14 cellular contexts compared by ENCODE assay signal in the genomic region with DNA sequence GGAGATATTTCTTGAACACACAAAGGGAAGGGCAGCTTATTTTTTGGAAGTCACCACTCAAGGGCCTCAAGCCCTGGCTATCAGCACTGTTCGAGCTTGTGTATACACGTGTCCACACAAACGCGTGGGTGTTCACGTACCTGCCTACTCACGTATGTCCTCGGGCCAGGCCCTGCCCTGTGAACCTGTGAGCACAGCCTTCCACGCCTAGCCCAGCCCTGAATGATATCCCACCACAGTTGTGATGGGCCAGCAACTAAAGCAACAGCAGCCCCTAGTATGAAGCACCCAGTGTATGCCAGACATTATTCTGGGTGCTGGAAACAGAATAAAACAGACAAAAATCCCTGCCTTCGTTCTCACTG. TPM values are rescaled to one million over a fixed set of nuclear protein-coding genes. Genes with fewer than 3 reads are reported as not detected.
DNase-seq lines count a peak whose midpoint lies in the region; ATAC-seq lines count a peak whose summit lies in the region.
"Had no signal": no experiment of that assay in that cellular context is flagged by ENCODE, and none has a peak within 500 bp of the region (broad histone marks: within the 10 kb centered on the region; RNA-seq: fewer than 3 reads in every experiment).

No MANE protein-coding gene starts in this region.

- peaks cover 68% of the 10 kb centered on the region for H3K4me1 Mint-ChIP-seq in activated CD4-positive, alpha-beta T cell treated with anti-CD3 and anti-CD28 coated beads, Interleukin-2, amount 10 ng/mL, durations not matched to agents 7 days and 5 days
- peaks cover 32 to 54% (median 43%) of the 10 kb centered on the region in 3 donors for H3K4me1 Mint-ChIP-seq in CD8-positive, alpha-beta memory T cell
- peaks cover 55% of the 10 kb centered on the region for H3K4me1 Mint-ChIP-seq in activated T-helper 1 cell treated with anti-CD3 and anti-CD28 coated beads, Interleukin-12 subunit alpha, Interleukin-12 subunit beta, Interleukin-2, Interleukin-4 antibody, amounts not matched to agents 30 ng/mL and 10 ng/mL and 1 ng/mL, durations not matched to agents 14 hours and 24 hours and 36 hours (ENCODE audit: low read depth)
- peaks cover 25 to 58% (median 44%) of the 10 kb centered on the region in 7 donors for H3K4me1 Mint-ChIP-seq in naive thymus-derived CD4-positive, alpha-beta T cell

- peak overlapping the region; percentile 31 for H3K27ac Mint-ChIP-seq in activated CD4-positive, alpha-beta T cell treated with anti-CD3 and anti-CD28 coated beads, Interleukin-2, amount 10 ng/mL, durations not matched to agents 7 days and 5 days
- H3K27ac Mint-ChIP-seq in CD8-positive, alpha-beta memory T cell, result peak overlapping the region in 2 of 8 donors; percentile 29 to 68
- H3K27ac Mint-ChIP-seq in activated T-helper 1 cell treated with anti-CD3 and anti-CD28 coated beads, Interleukin-12 subunit alpha, Interleukin-12 subunit beta, Interleukin-2, Interleukin-4 antibody, amounts not matched to agents 30 ng/mL and 10 ng/mL and 1 ng/mL, durations not matched to agents 14 hours and 24 hours and 36 hours, result no peak overlapping the region
- peak overlapping the region in 3 of 9 donors; percentile 31 to 51 (median 34) for H3K27ac Mint-ChIP-seq in naive thymus-derived CD4-positive, alpha-beta T cell

- no peaks in the 10 kb centered on the region for H3K9me3 Mint-ChIP-seq in activated CD4-positive, alpha-beta T cell treated with anti-CD3 and anti-CD28 coated beads, Interleukin-2, amount 10 ng/mL, durations not matched to agents 7 days and 5 days
- no peaks in the 10 kb centered on the region for H3K9me3 Mint-ChIP-seq in CD8-positive, alpha-beta memory T cell
- H3K9me3 Mint-ChIP-seq in activated T-helper 1 cell treated with anti-CD3 and anti-CD28 coated beads, Interleukin-12 subunit alpha, Interleukin-12 subunit beta, Interleukin-2, Interleukin-4 antibody, amounts not matched to agents 30 ng/mL and 10 ng/mL and 1 ng/mL, durations not matched to agents 14 hours and 24 hours and 36 hours, result no peaks in the 10 kb centered on the region
- no peaks in the 10 kb centered on the region for H3K9me3 Mint-ChIP-seq in naive thymus-derived CD4-positive, alpha-beta T cell
- H3K9me3 Mint-ChIP-seq: stimulated activated naive B cell treated with anti-CD40 and anti-IgM and Interleukin-4, amounts not matched to agents 10 μg/mL and 1 μg/mL and 100 μg/mL, for 72 hours had no signal

- H3K27me3 Mint-ChIP-seq in activated CD4-positive, alpha-beta T cell treated with anti-CD3 and anti-CD28 coated beads, Interleukin-2, amount 10 ng/mL, durations not matched to agents 7 days and 5 days, result no peaks in the 10 kb centered on the region
- no peaks in the 10 kb centered on the region for H3K27me3 Mint-ChIP-seq in CD8-positive, alpha-beta memory T cell
- no peaks in the 10 kb centered on the region for H3K27me3 Mint-ChIP-seq in activated T-helper 1 cell treated with anti-CD3 and anti-CD28 coated beads, Interleukin-12 subunit alpha, Interleukin-12 subunit beta, Interleukin-2, Interleukin-4 antibody, amounts not matched to agents 30 ng/mL and 10 ng/mL and 1 ng/mL, durations not matched to agents 14 hours and 24 hours and 36 hours (ENCODE audit: insufficient read depth)
- H3K27me3 Mint-ChIP-seq in naive thymus-derived CD4-positive, alpha-beta T cell, result no peaks in the 10 kb centered on the region

- peaks cover 35% of the 10 kb centered on the region for H3K4me1 ChIP-seq in CD8-positive, alpha-beta memory T cell (ENCODE audit: insufficient read depth, low read length)
- H3K4me1 ChIP-seq in naive thymus-derived CD4-positive, alpha-beta T cell (ENCODE audit: control insufficient read depth in 2 of 2, insufficient read depth in 2 of 2, low read length in 2 of 2), result peaks cover 17 to 19% of the 10 kb centered on the region in 2 donors

- CTCF ChIA-PET in activated CD4-positive, alpha-beta T cell treated with anti-CD3 and anti-CD28 coated beads, Interleukin-2, amount 10 ng/mL, durations not matched to agents 7 days and 5 days (lab: Charles Lee), result interaction anchor here (0.6 to 6.9 kb wide), 19 partner anchors 10 to 1597 kb away, joined by 3 to 115 read pairs (median 6); a partner anchor contains a TSS
- CTCF ChIA-PET in CD8-positive, alpha-beta memory T cell (lab: Charles Lee), result interaction anchor here (0.7 to 7.2 kb wide), 20 partner anchors 13 to 404 kb away, joined by 3 to 103 read pairs (median 6); a partner anchor contains a TSS
- CTCF ChIA-PET in naive thymus-derived CD4-positive, alpha-beta T cell (lab: Charles Lee), result interaction anchor here (0.6 to 4.4 kb wide), 16 partner anchors 11 to 677 kb away, joined by 3 to 33 read pairs (median 4); a partner anchor contains a TSS

- peak overlapping the region; percentile 74 for H3K4me3 Mint-ChIP-seq in activated CD4-positive, alpha-beta T cell treated with anti-CD3 and anti-CD28 coated beads, Interleukin-2, amount 10 ng/mL, durations not matched to agents 7 days and 5 days
- H3K4me3 Mint-ChIP-seq in CD8-positive, alpha-beta memory T cell, result peak overlapping the region in 6 of 7 donors; percentile 1 to 87 (median 66)
- H3K4me3 Mint-ChIP-seq in activated T-helper 1 cell treated with anti-CD3 and anti-CD28 coated beads, Interleukin-12 subunit alpha, Interleukin-12 subunit beta, Interleukin-2, Interleukin-4 antibody, amounts not matched to agents 30 ng/mL and 10 ng/mL and 1 ng/mL, durations not matched to agents 14 hours and 24 hours and 36 hours, result peak overlapping the region; percentile 82
- H3K4me3 Mint-ChIP-seq in naive thymus-derived CD4-positive, alpha-beta T cell, result peak overlapping the region in 9 of 10 donors; percentile 23 to 99 (median 65)

- H3K36me3 ChIP-seq in CD8-positive, alpha-beta memory T cell (ENCODE audit: insufficient read depth, low read length), result no peaks in the 10 kb centered on the region
- no peaks in the 10 kb centered on the region for H3K36me3 ChIP-seq in naive thymus-derived CD4-positive, alpha-beta T cell (ENCODE audit: control insufficient read depth in 2 of 3, insufficient read depth in 3 of 3, low read length in 3 of 3)
- H3K36me3 ChIP-seq: neutrophil had no signal

- POLR2A ChIA-PET in activated CD4-positive, alpha-beta T cell treated with anti-CD3 and anti-CD28 coated beads, Interleukin-2, amount 10 ng/mL, durations not matched to agents 7 days and 5 days (lab: Charles Lee), result no interaction called here
- POLR2A ChIA-PET in CD8-positive, alpha-beta memory T cell (lab: Charles Lee), result interaction anchor here (1.3 to 4.4 kb wide), 4 partner anchors 10 to 225 kb away, joined by 5 to 24 read pairs (median 14); a partner anchor contains a TSS
- POLR2A ChIA-PET in naive thymus-derived CD4-positive, alpha-beta T cell (lab: Charles Lee), result interaction anchor here (0.9 to 7.6 kb wide), 8 partner anchors 11 to 267 kb away, joined by 4 to 75 read pairs (median 17); a partner anchor contains a TSS

- no peaks in the 10 kb centered on the region for H3K27me3 ChIP-seq in CD8-positive, alpha-beta memory T cell (ENCODE audit: insufficient read depth, low read length, poor library complexity, severe bottlenecking)
- H3K27me3 ChIP-seq in naive thymus-derived CD4-positive, alpha-beta T cell (ENCODE audit: control insufficient read depth in 2 of 2, insufficient read depth in 2 of 2, low read length in 2 of 2), result no peaks in the 10 kb centered on the region
- H3K27me3 ChIP-seq: neutrophil had no signal

- H3K4me3 ChIP-seq in CD8-positive, alpha-beta memory T cell (ENCODE audit: low read length), result no peak overlapping the region
- H3K4me3 ChIP-seq in naive thymus-derived CD4-positive, alpha-beta T cell (ENCODE audit: low read length), result no peak overlapping the region

- no peak for DNase-seq in activated CD4-positive, alpha-beta T cell treated with anti-CD3 and anti-CD28 coated beads, Interleukin-2, amount 10 ng/mL, durations not matched to agents 7 days and 5 days
- no peak for DNase-seq in activated CD4-positive, alpha-beta T cell treated with anti-CD3 and anti-CD28 coated beads, Interleukin-2, amount 50 U/mL, for 48 hours
- no peak for DNase-seq in CD8-positive, alpha-beta memory T cell
- no peak for DNase-seq in activated T-helper 1 cell treated with anti-CD3 and anti-CD28 coated beads, Interleukin-12 subunit alpha, Interleukin-12 subunit beta, Interleukin-2, Interleukin-4 antibody, amounts not matched to agents 30 ng/mL and 10 ng/mL and 1 ng/mL, durations not matched to agents 14 hours and 24 hours and 36 hours (ENCODE audit: low spot score)
- DNase-seq in naive thymus-derived CD4-positive, alpha-beta T cell, result no peak
- no peak for DNase-seq in NCI-H446 (lab: John Stamatoyannopoulos, UW)
- DNase-seq in NCI-H526 (lab: John Stamatoyannopoulos, UW), result no peak
- DNase-seq: islet precursor cell; mammary epithelial cell; NCI-H1417 treated with DMSO at 0.1 percent for 48 hours; stimulated activated naive B cell treated with anti-CD40 and anti-IgM and Interleukin-4, amounts not matched to agents 10 μg/mL and 1 μg/mL and 100 μg/mL, for 72 hours had no signal

- no peaks in the 10 kb centered on the region for H3K9me3 ChIP-seq in CD8-positive, alpha-beta memory T cell (ENCODE audit: low read length)
- no peaks in the 10 kb centered on the region for H3K9me3 ChIP-seq in naive thymus-derived CD4-positive, alpha-beta T cell (ENCODE audit: control insufficient read depth in 2 of 3, low read length in 3 of 3)
- H3K9me3 ChIP-seq: neutrophil had no signal

- H3K27ac ChIP-seq in CD8-positive, alpha-beta memory T cell (ENCODE audit: low read depth, low read length), result no peak overlapping the region
- H3K27ac ChIP-seq in naive thymus-derived CD4-positive, alpha-beta T cell (ENCODE audit: low read depth, low read length), result no peak overlapping the region
- H3K27ac ChIP-seq: neutrophil had no signal

- H3K36me3 Mint-ChIP-seq in activated CD4-positive, alpha-beta T cell treated with anti-CD3 and anti-CD28 coated beads, Interleukin-2, amount 10 ng/mL, durations not matched to agents 7 days and 5 days (ENCODE audit: low read depth), result peaks cover 30% of the 10 kb centered on the region
- peaks cover 0 to 5% (median 0%) of the 10 kb centered on the region in 3 donors for H3K36me3 Mint-ChIP-seq in CD8-positive, alpha-beta memory T cell
- H3K36me3 Mint-ChIP-seq in activated T-helper 1 cell treated with anti-CD3 and anti-CD28 coated beads, Interleukin-12 subunit alpha, Interleukin-12 subunit beta, Interleukin-2, Interleukin-4 antibody, amounts not matched to agents 30 ng/mL and 10 ng/mL and 1 ng/mL, durations not matched to agents 14 hours and 24 hours and 36 hours (ENCODE audit: low read depth), result peaks cover 8% of the 10 kb centered on the region
- peaks cover 0 to 15% (median 0%) of the 10 kb centered on the region in 5 donors for H3K36me3 Mint-ChIP-seq in naive thymus-derived CD4-positive, alpha-beta T cell

- intact Hi-C loops in activated T-helper 1 cell treated with anti-CD3 and anti-CD28 coated beads, Interleukin-12 subunit alpha, Interleukin-12 subunit beta, Interleukin-2, Interleukin-4 antibody, amounts not matched to agents 30 ng/mL and 10 ng/mL and 1 ng/mL, durations not matched to agents 14 hours and 24 hours and 36 hours (cut with micrococcal nuclease), result loop anchor here (1.0 to 10.0 kb wide), 5 partner anchors 63 to 444 kb away; a partner anchor contains a TSS
- intact Hi-C loops in naive thymus-derived CD4-positive, alpha-beta T cell (cut with micrococcal nuclease), result loop anchor here (1.0 to 10.0 kb wide), 6 partner anchors 15 to 444 kb away; a partner anchor contains a TSS

- no peak for ATAC-seq in naive thymus-derived CD4-positive, alpha-beta T cell
- ATAC-seq in GM18858 (IDR thresholded peaks at IDR 0.05; ENCODE audit: unreplicated experiment), result no peak
- ATAC-seq: Right ventricle myocardium inferior; stimulated activated naive B cell treated with anti-CD40 and anti-IgM and Interleukin-4, amounts not matched to agents 10 μg/mL and 1 μg/mL and 100 μg/mL, for 72 hours had no signal

RNA-seq across cellular contexts. Expression of a gene that starts 2.0 kb away (rescaled TPM):
- total RNA-seq in activated CD4-positive, alpha-beta T cell treated with anti-CD3 and anti-CD28 coated beads, Interleukin-2, amount 10 ng/mL, durations not matched to agents 7 days and 5 days, result 1 to 10 TPM; 2.4 to 4.1 TPM
- 1 to 10 TPM; 3.8 to 4.6 TPM for total RNA-seq in CD8-positive, alpha-beta memory T cell
- 6.6 TPM for polyA plus RNA-seq in CD8-positive, alpha-beta memory T cell
- 3.7 and 4.2 TPM in 2 replicates for total RNA-seq in activated T-helper 1 cell treated with anti-CD3 and anti-CD28 coated beads, Interleukin-12 subunit alpha, Interleukin-12 subunit beta, Interleukin-2, Interleukin-4 antibody, amounts not matched to agents 30 ng/mL and 10 ng/mL and 1 ng/mL, durations not matched to agents 14 hours and 24 hours and 36 hours
- 1 to 10 TPM in 4 of 5 experiments, under 1 TPM in 1; 0.66 to 4.9 (median 3.2) TPM for total RNA-seq in naive thymus-derived CD4-positive, alpha-beta T cell
- 1 to 10 TPM; 2.0 to 4.4 TPM for polyA plus RNA-seq in naive thymus-derived CD4-positive, alpha-beta T cell

RNA-seq across cellular contexts. Expression of a gene that starts 5.5 kb away (rescaled TPM):
- total RNA-seq in activated CD4-positive, alpha-beta T cell treated with anti-CD3 and anti-CD28 coated beads, Interleukin-2, amount 10 ng/mL, durations not matched to agents 7 days and 5 days, result 10 to 100 TPM; 48.2 to 54.3 TPM
- 10 to 100 TPM; 19.0 to 20.6 TPM for total RNA-seq in CD8-positive, alpha-beta memory T cell
- polyA plus RNA-seq in CD8-positive, alpha-beta memory T cell, result 2.7 TPM
- 30.7 and 31.2 TPM in 2 replicates for total RNA-seq in activated T-helper 1 cell treated with anti-CD3 and anti-CD28 coated beads, Interleukin-12 subunit alpha, Interleukin-12 subunit beta, Interleukin-2, Interleukin-4 antibody, amounts not matched to agents 30 ng/mL and 10 ng/mL and 1 ng/mL, durations not matched to agents 14 hours and 24 hours and 36 hours
- total RNA-seq in naive thymus-derived CD4-positive, alpha-beta T cell, result 10 to 100 TPM; 10.8 to 46.8 (median 16.3) TPM
- polyA plus RNA-seq in naive thymus-derived CD4-positive, alpha-beta T cell, result 1 to 10 TPM; 2.3 to 2.7 TPM

RNA-seq across cellular contexts. Expression of a gene that starts 6.6 kb away (rescaled TPM):
- total RNA-seq in activated CD4-positive, alpha-beta T cell treated with anti-CD3 and anti-CD28 coated beads, Interleukin-2, amount 10 ng/mL, durations not matched to agents 7 days and 5 days, result under 1 TPM; 0.15 to 0.25 TPM
- under 1 TPM; 0.16 to 0.24 TPM for total RNA-seq in CD8-positive, alpha-beta memory T cell
- not detected for polyA plus RNA-seq in CD8-positive, alpha-beta memory T cell
- total RNA-seq in activated T-helper 1 cell treated with anti-CD3 and anti-CD28 coated beads, Interleukin-12 subunit alpha, Interleukin-12 subunit beta, Interleukin-2, Interleukin-4 antibody, amounts not matched to agents 30 ng/mL and 10 ng/mL and 1 ng/mL, durations not matched to agents 14 hours and 24 hours and 36 hours, result 0.22 and 0.29 TPM in 2 replicates
- total RNA-seq in naive thymus-derived CD4-positive, alpha-beta T cell, result under 1 TPM in 4 of 5 experiments, not detected in 1; 0.17 to 0.79 (median 0.30) TPM
- polyA plus RNA-seq in naive thymus-derived CD4-positive, alpha-beta T cell, result under 1 TPM in 1 of 2 donors, not detected in 1; 0.20 TPM
- total RNA-seq: Right ventricle myocardium inferior had no signal

RNA-seq across cellular contexts. Expression of a gene that starts 17.4 kb away (rescaled TPM):
- total RNA-seq in activated CD4-positive, alpha-beta T cell treated with anti-CD3 and anti-CD28 coated beads, Interleukin-2, amount 10 ng/mL, durations not matched to agents 7 days and 5 days, result 10 to 100 TPM; 64.9 to 69.8 TPM
- total RNA-seq in CD8-positive, alpha-beta memory T cell, result 10 to 100 TPM; 68.8 to 72.3 TPM
- 0.52 TPM for polyA plus RNA-seq in CD8-positive, alpha-beta memory T cell
- total RNA-seq in activated T-helper 1 cell treated with anti-CD3 and anti-CD28 coated beads, Interleukin-12 subunit alpha, Interleukin-12 subunit beta, Interleukin-2, Interleukin-4 antibody, amounts not matched to agents 30 ng/mL and 10 ng/mL and 1 ng/mL, durations not matched to agents 14 hours and 24 hours and 36 hours, result 77.5 and 80.6 TPM in 2 replicates
- 10 to 100 TPM in 1 of 5 experiments, 1 to 10 TPM in 3, under 1 TPM in 1; 0.98 to 61.6 (median 1.6) TPM for total RNA-seq in naive thymus-derived CD4-positive, alpha-beta T cell
- polyA plus RNA-seq in naive thymus-derived CD4-positive, alpha-beta T cell, result under 1 TPM in 1 of 2 donors, not detected in 1; 0.46 TPM

RNA-seq across cellular contexts. Expression of a gene that starts 51.3 kb away (rescaled TPM):
- 10 to 100 TPM; 19.1 to 21.8 TPM for total RNA-seq in activated CD4-positive, alpha-beta T cell treated with anti-CD3 and anti-CD28 coated beads, Interleukin-2, amount 10 ng/mL, durations not matched to agents 7 days and 5 days
- total RNA-seq in CD8-positive, alpha-beta memory T cell, result 1 to 10 TPM; 8.4 to 9.1 TPM
- polyA plus RNA-seq in CD8-positive, alpha-beta memory T cell, result 23.6 TPM
- 7.3 and 7.9 TPM in 2 replicates for total RNA-seq in activated T-helper 1 cell treated with anti-CD3 and anti-CD28 coated beads, Interleukin-12 subunit alpha, Interleukin-12 subunit beta, Interleukin-2, Interleukin-4 antibody, amounts not matched to agents 30 ng/mL and 10 ng/mL and 1 ng/mL, durations not matched to agents 14 hours and 24 hours and 36 hours
- total RNA-seq in naive thymus-derived CD4-positive, alpha-beta T cell, result 10 to 100 TPM in 3 of 5 experiments, 1 to 10 TPM in 2; 4.5 to 14.3 (median 10.1) TPM
- polyA plus RNA-seq in naive thymus-derived CD4-positive, alpha-beta T cell, result 10 to 100 TPM in 1 of 2 donors, 1 to 10 TPM in 1; 9.1 to 18.7 TPM
